ENCODE assay signal across 1 cellular context in genomic region chr13:21458457-21458815, GRCh38.
A peak's percentile ranks its signal among the peaks of the same experiment; 100 is the strongest.
TF ChIP-seq lines count a peak whose summit lies in the region.

No MANE protein-coding gene starts in this region.

TF ChIP-seq in HEK293, 187 proteins besides CTCF, POLR2A, EP300 and RAD21 (continued from another document):
- TF ChIP-seq PRDM2 (tag by site-specific recombination; IDR thresholded peaks at IDR 0.05; ENCODE audit: borderline replicate concordance) (no peak), SCRT1 (tag by site-specific recombination; IDR thresholded peaks at IDR 0.05; ENCODE audit: borderline replicate concordance) (peak; percentile 67; the same call in 1 of the 2 replicates), SP2 (tag by site-specific recombination; IDR thresholded peaks at IDR 0.05) (no peak), ZNF239 (tag by site-specific recombination; IDR thresholded peaks at IDR 0.05) (no peak), ZNF785 (tag by site-specific recombination; IDR thresholded peaks at IDR 0.05) (no peak), ZNF555 (tag by site-specific recombination; conservative IDR thresholded peaks at IDR 0.05) (no peak)
- TF ChIP-seq, protein P1, sequence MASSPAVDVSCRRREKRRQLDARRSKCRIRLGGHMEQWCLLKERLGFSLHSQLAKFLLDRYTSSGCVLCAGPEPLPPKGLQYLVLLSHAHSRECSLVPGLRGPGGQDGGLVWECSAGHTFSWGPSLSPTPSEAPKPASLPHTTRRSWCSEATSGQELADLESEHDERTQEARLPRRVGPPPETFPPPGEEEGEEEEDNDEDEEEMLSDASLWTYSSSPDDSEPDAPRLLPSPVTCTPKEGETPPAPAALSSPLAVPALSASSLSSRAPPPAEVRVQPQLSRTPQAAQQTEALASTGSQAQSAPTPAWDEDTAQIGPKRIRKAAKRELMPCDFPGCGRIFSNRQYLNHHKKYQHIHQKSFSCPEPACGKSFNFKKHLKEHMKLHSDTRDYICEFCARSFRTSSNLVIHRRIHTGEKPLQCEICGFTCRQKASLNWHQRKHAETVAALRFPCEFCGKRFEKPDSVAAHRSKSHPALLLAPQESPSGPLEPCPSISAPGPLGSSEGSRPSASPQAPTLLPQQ (tag by site-specific recombination; IDR thresholded peaks at IDR 0.05): no peak
